ENCODE assay signal across 8 cellular contexts in genomic region chr4:139665690-139666529, GRCh38. TPM values are rescaled to one million over a fixed set of nuclear protein-coding genes. Genes with fewer than 3 reads are reported as not detected.
DNase-seq lines count a peak whose midpoint lies in the region; ATAC-seq and TF ChIP-seq lines count a peak whose summit lies in the region.

Gene MGST2 (plus strand): TSS chr4:139665819. CDS start chr4:139666020, 201 bp downstream.

- ATAC-seq in CD4-positive, alpha-beta T cell (ENCODE audit: poor library complexity) = peak; percentile 51
- ATAC-seq in HG03196 (IDR thresholded peaks at IDR 0.05; ENCODE audit: unreplicated experiment) (peak; percentile 83), thoracic aorta (ENCODE audit: insufficient number of reproducible peaks, low FRiP score, low read depth) (peak; percentile 45)
- peak; percentile 82 for ATAC-seq in activated CD8-positive, alpha-beta memory T cell treated with anti-CD3 and anti-CD28 coated beads, Interleukin-2, amount 10 ng/mL, durations not matched to agents 7 days and 5 days

- DNase-seq in CD4-positive, alpha-beta T cell = peak in 5 of 10 experiments; percentile 4 to 39 (median 8)
- DNase-seq in NCI-H510A (lab: John Stamatoyannopoulos, UW) (peak; percentile 17), esophagus muscularis mucosa (ENCODE audit: extremely low spot score) (no peak), mucosa of gallbladder (ENCODE audit: low spot score) (peak; percentile 89), thoracic aorta (ENCODE audit: low spot score) (no peak)
- DNase-seq in activated CD8-positive, alpha-beta memory T cell treated with anti-CD3 and anti-CD28 coated beads, Interleukin-2, amount 10 ng/mL, durations not matched to agents 7 days and 5 days = peak; percentile 53

- WGBS in esophagus muscularis mucosa = 0% methylated on average over 31 of the region's 32 CpGs

- H3K27me3 Mint-ChIP-seq in CD4-positive, alpha-beta T cell = no peaks in the 10 kb centered on the region
- H3K27me3 Mint-ChIP-seq in activated CD8-positive, alpha-beta memory T cell treated with anti-CD3 and anti-CD28 coated beads, Interleukin-2, amount 10 ng/mL, durations not matched to agents 7 days and 5 days = no peaks in the 10 kb centered on the region

- peak within 1 kb of the TSS; percentile 57 to 68 (median 62) for H3K4me3 ChIP-seq in esophagus muscularis mucosa
- H3K4me3 ChIP-seq in thoracic aorta = peak within 1 kb of the TSS; percentile 86

- peak within 1 kb of the TSS; percentile 70 for H3K27ac Mint-ChIP-seq in CD4-positive, alpha-beta T cell
- peak within 1 kb of the TSS; percentile 94 for H3K27ac Mint-ChIP-seq in activated CD8-positive, alpha-beta memory T cell treated with anti-CD3 and anti-CD28 coated beads, Interleukin-2, amount 10 ng/mL, durations not matched to agents 7 days and 5 days

- H3K4me1 ChIP-seq in esophagus muscularis mucosa = peaks cover 23 to 43% (median 31%) of the 10 kb centered on the region in 4 donors
- peaks cover 6 to 27% of the 10 kb centered on the region in 2 donors for H3K4me1 ChIP-seq in thoracic aorta (ENCODE audit: control insufficient read depth in 1 of 2, low read depth in 2 of 2)

- H3K27ac ChIP-seq in CD4-positive, alpha-beta T cell (ENCODE audit: low read depth, low read length) = no peak within 1 kb of the TSS
- H3K27ac ChIP-seq in esophagus muscularis mucosa (replicated peaks in 1 of 4) (peak within 1 kb of the TSS; percentile 83 to 91 (median 86)), thoracic aorta (peak within 1 kb of the TSS; percentile 83 to 90)

- H3K9me3 ChIP-seq in CD4-positive, alpha-beta T cell (ENCODE audit: control insufficient read depth, low read length) = no peaks in the 10 kb centered on the region
- H3K9me3 ChIP-seq in esophagus muscularis mucosa = no peaks in the 10 kb centered on the region
- H3K9me3 ChIP-seq in thoracic aorta = no peaks in the 10 kb centered on the region

- CTCF ChIA-PET in CD4-positive, alpha-beta T cell (lab: Charles Lee) = interaction anchor here (0.8 to 1.0 kb wide), 2 partner anchors 9 to 15 kb away, joined by 3 to 5 read pairs; no protein-coding TSS in a partner anchor
- CTCF ChIA-PET in activated CD8-positive, alpha-beta memory T cell treated with anti-CD3 and anti-CD28 coated beads, Interleukin-2, amount 10 ng/mL, durations not matched to agents 7 days and 5 days (lab: Charles Lee) = interaction anchor here (1.0 to 2.4 kb wide), 4 partner anchors 9 to 62 kb away, joined by 4 to 27 read pairs (median 4); no protein-coding TSS in a partner anchor

- H3K36me3 ChIP-seq in esophagus muscularis mucosa (peaks cover 0 to under 1% (median 0%) of the 10 kb centered on the region in 4 donors), thoracic aorta (no peaks in the 10 kb centered on the region)

- H3K9me3 Mint-ChIP-seq in CD4-positive, alpha-beta T cell = no peaks in the 10 kb centered on the region
- no peaks in the 10 kb centered on the region for H3K9me3 Mint-ChIP-seq in activated CD8-positive, alpha-beta memory T cell treated with anti-CD3 and anti-CD28 coated beads, Interleukin-2, amount 10 ng/mL, durations not matched to agents 7 days and 5 days (ENCODE audit: low read depth)

- intact Hi-C loops in CD4-positive, alpha-beta T cell (cut with DNase I, micrococcal nuclease) = loop anchor here in 1 of 2 experiments (1.0 kb wide), 1 partner anchor 9 kb away; no protein-coding TSS in a partner anchor
- intact Hi-C loops in esophagus muscularis mucosa (cut with DNase I) = loop anchor here (5.0 to 10.0 kb wide), 2 partner anchors 66 to 489 kb away; partner anchors contain the start of gene MAML3

- peak within 1 kb of the TSS; percentile 89 for H3K4me3 Mint-ChIP-seq in CD4-positive, alpha-beta T cell
- peak within 1 kb of the TSS; percentile 84 for H3K4me3 Mint-ChIP-seq in activated CD8-positive, alpha-beta memory T cell treated with anti-CD3 and anti-CD28 coated beads, Interleukin-2, amount 10 ng/mL, durations not matched to agents 7 days and 5 days

- TF ChIP-seq POLR2A in GM19099 (IDR thresholded peaks at IDR 0.05; ENCODE audit: extremely low read depth, insufficient read length, low read depth) (peak; percentile 60), esophagus muscularis mucosa (IDR thresholded peaks at IDR 0.05; ENCODE audit: low read depth) (no peak)

- TF ChIP-seq EP300 in esophagus muscularis mucosa (IDR thresholded peaks at IDR 0.05) = no peak

- H3K4me1 Mint-ChIP-seq in CD4-positive, alpha-beta T cell (ENCODE audit: low read depth) = peaks cover 21% of the 10 kb centered on the region
- H3K4me1 Mint-ChIP-seq in activated CD8-positive, alpha-beta memory T cell treated with anti-CD3 and anti-CD28 coated beads, Interleukin-2, amount 10 ng/mL, durations not matched to agents 7 days and 5 days = peaks cover 27% of the 10 kb centered on the region

- no peak for TF ChIP-seq CTCF in CD4-positive, alpha-beta T cell (IDR thresholded peaks at IDR 0.05)
- TF ChIP-seq CTCF in esophagus muscularis mucosa (IDR thresholded peaks at IDR 0.05) (no peak), thoracic aorta (IDR thresholded peaks at IDR 0.05) (no peak)

- POLR2A ChIA-PET in CD4-positive, alpha-beta T cell (lab: Charles Lee) = interaction anchor here (1.1 to 3.1 kb wide), 4 partner anchors 8 to 494 kb away, joined by 3 to 17 read pairs (median 11); partner anchors contain the start of gene SETD7

- H3K27me3 ChIP-seq in CD4-positive, alpha-beta T cell (ENCODE audit: control insufficient read depth, insufficient read depth, low read length) = no peaks in the 10 kb centered on the region
- no peaks in the 10 kb centered on the region for H3K27me3 ChIP-seq in esophagus muscularis mucosa
- H3K27me3 ChIP-seq in thoracic aorta (replicated peaks; ENCODE audit: insufficient read depth) = no peaks in the 10 kb centered on the region

- no peaks in the 10 kb centered on the region for H3K36me3 Mint-ChIP-seq in CD4-positive, alpha-beta T cell (ENCODE audit: low read depth)
- peaks cover 3% of the 10 kb centered on the region for H3K36me3 Mint-ChIP-seq in activated CD8-positive, alpha-beta memory T cell treated with anti-CD3 and anti-CD28 coated beads, Interleukin-2, amount 10 ng/mL, durations not matched to agents 7 days and 5 days

RNA-seq across cellular contexts. Expression of gene MGST2, which starts in this region (rescaled TPM):
- 1 to 10 TPM in 1 of 2 experiments, under 1 TPM in 1; 0.70 to 3.0 TPM for total RNA-seq in CD4-positive, alpha-beta T cell
- total RNA-seq in activated CD8-positive, alpha-beta memory T cell treated with anti-CD3 and anti-CD28 coated beads, Interleukin-2, amount 10 ng/mL, durations not matched to agents 7 days and 5 days = 10 to 100 TPM; 10.2 to 21.1 TPM
- total RNA-seq in esophagus muscularis mucosa (10 to 100 TPM; 28.7 to 39.7 (median 34.2) TPM), mucosa of gallbladder (194 TPM), thoracic aorta (10 to 100 TPM; 24.3 to 35.5 TPM)

Comparison
In these comparisons a context has a peak if more than half of its experiments do, and no peak if none do; other contexts are left out.
1. DNase-seq: peak in NCI-H510A (single experiment), activated CD8-positive, alpha-beta memory T cell treated with anti-CD3 and anti-CD28 coated beads, Interleukin-2, amount 10 ng/mL, durations not matched to agents 7 days and 5 days (single experiment) and mucosa of gallbladder (single experiment); none in esophagus muscularis mucosa (single experiment) and thoracic aorta (single experiment).
2. Peak in every context shown above with its lines, with median percentiles within 50 percentile points of each other: ATAC-seq.